Comparison of ENCODE assay signal across 1 cellular context in genomic region chr19:55583897-55584296, GRCh38.
A peak's percentile ranks its signal among the peaks of the same experiment; 100 is the strongest.
TF ChIP-seq lines count a peak whose summit lies in the region.
"Not testable (repeated sequence)": the region's sequence is repeated elsewhere in the genome, so short reads cannot be mapped to it uniquely, and the experiment has no call there.

No MANE protein-coding gene starts in this region.

TF ChIP-seq in K562, 482 proteins besides CTCF, POLR2A, EP300 and RAD21:
- peak; percentile 63 for TF ChIP-seq CEBPB (tag; IDR thresholded peaks at IDR 0.05)
- TF ChIP-seq CEBPG (CRISPR knock-in tag; IDR thresholded peaks at IDR 0.05) = not testable (repeated sequence)
- TF ChIP-seq CEBPG (tag; conservative IDR thresholded peaks at IDR 0.05 in 1 of 2, IDR thresholded peaks at IDR 0.05 in 1 of 2) = peak in 1 of 2 experiments; percentile 53; a peak in 3 of 4 replicates
TF ChIP-seq in K562: peak in this region for 2; not testable (repeated sequence) for 480.
